In the genomic region with DNA sequence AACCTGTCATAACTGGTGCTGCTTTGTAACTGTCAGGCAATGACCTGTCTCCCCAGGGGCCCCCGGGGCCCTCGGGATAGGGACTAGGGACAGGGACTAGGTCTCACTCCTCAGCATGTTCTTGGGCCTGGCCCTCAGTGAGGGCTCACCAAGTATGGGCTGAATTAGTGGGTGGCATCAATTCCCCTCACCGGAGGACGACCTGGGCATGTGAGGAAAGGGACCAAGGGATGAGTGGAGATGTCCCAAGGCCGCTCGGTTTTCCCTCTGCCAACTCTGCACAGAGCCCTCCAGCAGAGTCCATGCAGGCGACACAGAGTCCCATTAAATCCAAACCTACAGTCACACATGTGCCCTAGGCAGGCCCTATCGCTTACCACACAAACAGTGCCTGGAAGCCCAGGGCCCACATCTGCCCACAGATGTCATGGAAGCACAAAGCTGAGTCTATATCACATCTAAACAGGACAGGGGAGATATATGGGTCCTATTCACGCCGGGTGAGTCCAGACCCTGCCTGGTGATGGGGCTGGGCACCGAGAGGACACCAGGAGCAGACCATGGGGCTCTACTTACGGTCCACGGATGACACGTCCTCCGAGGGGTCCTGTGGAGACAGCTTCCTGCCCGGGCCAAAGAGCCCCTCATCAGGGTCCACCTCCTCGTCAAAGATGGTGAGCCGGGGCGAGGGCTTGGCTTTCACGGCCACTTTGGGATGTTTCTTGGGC, we compare ENCODE assay signal across 18 cellular contexts. TPM values are rescaled to one million over a fixed set of nuclear protein-coding genes. Genes with fewer than 3 reads are reported as not detected.
DNase-seq lines count a peak whose midpoint lies in the region; ATAC-seq and TF ChIP-seq lines count a peak whose summit lies in the region.
"Had no signal": no experiment of that assay in that cellular context is flagged by ENCODE, and none has a peak within 500 bp of the region (broad histone marks: within the 10 kb centered on the region; RNA-seq: fewer than 3 reads in every experiment).

No MANE protein-coding gene starts in this region.

- H3K27ac ChIP-seq in SJCRH30 (peak overlapping the region; percentile 95), esophagus muscularis mucosa (replicated peaks in 1 of 4) (peak overlapping the region; percentile 51 to 99 (median 96)), mesenchymal stem cell (ENCODE audit: low read length, poor library complexity, severe bottlenecking) (no peak overlapping the region), substantia nigra (ENCODE audit: low read depth, low read length, poor library complexity, severe bottlenecking) (peak overlapping the region; percentile 14)
- H3K27ac ChIP-seq: body of pancreas, colonic mucosa had no signal

- no peak overlapping the region for H3K4ac ChIP-seq in mesenchymal stem cell (ENCODE audit: low read depth in 1 of 2, low read length in 2 of 2)

- no peaks in the 10 kb centered on the region for H3K9me3 ChIP-seq in SJCRH30 (replicated peaks)
- H3K9me3 ChIP-seq in esophagus muscularis mucosa, result no peaks in the 10 kb centered on the region
- no peaks in the 10 kb centered on the region for H3K9me3 ChIP-seq in mesenchymal stem cell (ENCODE audit: control insufficient read depth, low read length)
- H3K9me3 ChIP-seq: body of pancreas, colonic mucosa had no signal

- TF ChIP-seq CTCF in esophagus muscularis mucosa (IDR thresholded peaks at IDR 0.05), result no peak

- no peak overlapping the region for H2BK15ac ChIP-seq in mesenchymal stem cell (ENCODE audit: low read depth, poor library complexity, severe bottlenecking)

- H3K4me3 ChIP-seq in SJCRH30, result peak overlapping the region; percentile 38
- H3K4me3 ChIP-seq in esophagus muscularis mucosa, result no peak overlapping the region
- H3K4me3 ChIP-seq in mesenchymal stem cell (ENCODE audit: insufficient read depth in 1 of 2, low read depth in 1 of 2, low read length in 2 of 2), result no peak overlapping the region
- H3K4me3 ChIP-seq: body of pancreas, colonic mucosa had no signal

- H2BK12ac ChIP-seq in mesenchymal stem cell (ENCODE audit: low read length in 2 of 2), result peak overlapping the region; percentile 15 to 18

- H2BK5ac ChIP-seq in mesenchymal stem cell (ENCODE audit: low read depth, low read length, poor library complexity, severe bottlenecking), result no peak overlapping the region

- peaks cover 61% of the 10 kb centered on the region for H3K4me1 ChIP-seq in SJCRH30
- peaks cover 70 to 89% (median 72%) of the 10 kb centered on the region in 4 donors for H3K4me1 ChIP-seq in esophagus muscularis mucosa
- H3K4me1 ChIP-seq in mesenchymal stem cell (ENCODE audit: control insufficient read depth, insufficient read depth, low read depth, low read length), result peaks cover 59% of the 10 kb centered on the region
- H3K4me1 ChIP-seq: body of pancreas, colonic mucosa had no signal

- H4K91ac ChIP-seq in mesenchymal stem cell (ENCODE audit: low read length), result no peak overlapping the region

- no peak overlapping the region for H3K9ac ChIP-seq in mesenchymal stem cell (ENCODE audit: low read length)

- TF ChIP-seq POLR2A in esophagus muscularis mucosa (IDR thresholded peaks at IDR 0.05; ENCODE audit: low read depth), result no peak

- H3K27me3 ChIP-seq in SJCRH30 (no peaks in the 10 kb centered on the region), esophagus muscularis mucosa (no peaks in the 10 kb centered on the region), mesenchymal stem cell (ENCODE audit: control insufficient read depth in 1 of 2, insufficient read depth in 1 of 2, low read length in 2 of 2) (no peaks in the 10 kb centered on the region)
- H3K27me3 ChIP-seq: body of pancreas, colonic mucosa had no signal

- H2AFZ ChIP-seq in mesenchymal stem cell (ENCODE audit: low read depth, low read length), result no peak overlapping the region

- no peak overlapping the region for H3K23ac ChIP-seq in mesenchymal stem cell (ENCODE audit: low read length in 2 of 2)

- no peak for TF ChIP-seq EP300 in esophagus muscularis mucosa (IDR thresholded peaks at IDR 0.05)

- H3K18ac ChIP-seq in mesenchymal stem cell (ENCODE audit: low read depth in 1 of 2, low read length in 2 of 2), result no peak overlapping the region

- intact Hi-C loops in esophagus muscularis mucosa (cut with DNase I), result no loop called here

- 80% methylated on average over 1 of the region's 20 CpGs for WGBS in esophagus muscularis mucosa
- 97% methylated on average over 20 of the region's 20 CpGs for WGBS in mesenchymal stem cell

- DNase-seq in SJCRH30, result peak; percentile 37 to 66
- no peak for DNase-seq in esophagus muscularis mucosa (ENCODE audit: extremely low spot score)
- no peak for DNase-seq in mesenchymal stem cell
- DNase-seq in substantia nigra (lab: John Stamatoyannopoulos, UW), result no peak
- no peak for DNase-seq in stimulated activated naive CD4-positive, alpha-beta T cell (lab: John Stamatoyannopoulos, UW)
- no peak for DNase-seq in SIG-M5 treated with dmso at 0.1 percent for 504 hours (lab: John Stamatoyannopoulos, UW; ENCODE audit: unreplicated experiment)
- DNase-seq: activated CD4-positive, alpha-beta T cell treated with anti-CD3 and anti-CD28 coated beads, Interleukin-2, amount 50 U/mL, for 1 hour; activated naive CD4-positive, alpha-beta T cell treated with Interleukin-2 at 50 U/mL for 16 hours; colonic mucosa; DND-41; foreskin fibroblast; NCI-H1417 treated with DMSO at 0.1 percent for 48 hours; NCI-H526; occipital lobe; SHP77 treated with DMSO at 0.1 percent for 48 hours; stimulated activated CD4-positive, alpha-beta T cell treated with anti-CD3 and anti-CD28 coated beads, Interleukin-2, amount 100 ng/mL, for 24 hours had no signal

- H3K36me3 ChIP-seq in SJCRH30 (no peaks in the 10 kb centered on the region), esophagus muscularis mucosa (peaks cover 33 to 64% (median 47%) of the 10 kb centered on the region in 4 donors), mesenchymal stem cell (ENCODE audit: control insufficient read depth in 1 of 2, insufficient read depth in 2 of 2, low read depth in 1 of 2, low read length in 2 of 2) (peaks cover 46 to 59% of the 10 kb centered on the region in 2 experiments)
- H3K36me3 ChIP-seq: colonic mucosa had no signal

- no peak overlapping the region for H3K14ac ChIP-seq in mesenchymal stem cell (ENCODE audit: low read length in 2 of 2)

- no peak overlapping the region for H3K4me2 ChIP-seq in mesenchymal stem cell (ENCODE audit: low read length, poor library complexity, severe bottlenecking)

- no peak for ATAC-seq in GM18867 (IDR thresholded peaks at IDR 0.05; ENCODE audit: unreplicated experiment)
- ATAC-seq: body of pancreas had no signal

- H3K79me1 ChIP-seq in mesenchymal stem cell (replicated peaks; ENCODE audit: low read length, poor library complexity, severe bottlenecking), result peaks cover 1% of the 10 kb centered on the region

- H4K8ac ChIP-seq in mesenchymal stem cell (ENCODE audit: low read length), result no peak overlapping the region

- peak overlapping the region; percentile 89 for H2AK5ac ChIP-seq in mesenchymal stem cell (ENCODE audit: low read length, severe bottlenecking)

- no peak overlapping the region for H2BK120ac ChIP-seq in mesenchymal stem cell (ENCODE audit: low read depth, low read length)

RNA-seq across cellular contexts. Expression of gene HS1BP3, which starts 26.6 kb away (rescaled TPM):
- 14.0 and 14.7 TPM in 2 replicates for total RNA-seq in SJCRH30 (2014; rRNA removed; shearing (Covaris generic))
- total RNA-seq in esophagus muscularis mucosa, result 10 to 100 TPM; 42.6 to 95.6 (median 60.0) TPM
- polyA plus RNA-seq in mesenchymal stem cell (2013, experiment 1 of 2), result 42.4 TPM
- polyA plus RNA-seq in mesenchymal stem cell (2013, experiment 2 of 2), result 39.8 TPM

RNA-seq across cellular contexts. Expression of gene GDF7, which starts 42.6 kb away (rescaled TPM):
- 0.02 and 0.03 TPM in 2 replicates for total RNA-seq in SJCRH30 (2014; rRNA removed; shearing (Covaris generic))
- total RNA-seq in esophagus muscularis mucosa, result 10 to 100 TPM in 1 of 4 donors, 1 to 10 TPM in 3; 2.7 to 10.4 (median 7.4) TPM
- polyA plus RNA-seq in mesenchymal stem cell (2013, experiment 1 of 2), result 0.23 TPM
- 0.25 TPM for polyA plus RNA-seq in mesenchymal stem cell (2013, experiment 2 of 2)

Comparison
In these comparisons a context has a peak if more than half of its experiments do, and no peak if none do; other contexts are left out.
1. DNase-seq: peak in SJCRH30 (2 of 2); none in esophagus muscularis mucosa (single experiment), mesenchymal stem cell (single experiment), substantia nigra (0 of 49), stimulated activated naive CD4-positive, alpha-beta T cell (0 of 6) and SIG-M5 treated with dmso at 0.1 percent for 504 hours (single experiment).